ENCODE assay signal across 10 cellular contexts in genomic region chr4:158159054-158159717, GRCh38. TPM values are rescaled to one million over a fixed set of nuclear protein-coding genes. Genes with fewer than 3 reads are reported as not detected.
DNase-seq lines count a peak whose midpoint lies in the region; ATAC-seq and TF ChIP-seq lines count a peak whose summit lies in the region.
"Had no signal": no experiment of that assay in that cellular context is flagged by ENCODE, and none has a peak within 500 bp of the region (broad histone marks: within the 10 kb centered on the region; RNA-seq: fewer than 3 reads in every experiment).

No MANE protein-coding gene starts in this region.

- peak overlapping the region; percentile 59 for H3K27ac ChIP-seq in KMS-11

- H3K4me3 ChIP-seq in KMS-11 (IDR thresholded peaks at IDR 0.05; ENCODE audit: insufficient read depth, low read depth, low read length) (no peak overlapping the region), cardiac fibroblast (replicated peaks in 1 of 2; ENCODE audit: low read depth in 2 of 2, low read length in 2 of 2) (no peak overlapping the region)

- H3K36me3 ChIP-seq in KMS-11 (ENCODE audit: insufficient read depth): no peaks in the 10 kb centered on the region

- TF ChIP-seq CTCF in KMS-11 (conservative IDR thresholded peaks at IDR 0.05; ENCODE audit: low read depth, low read length): no peak
- no peak for TF ChIP-seq CTCF in cardiac fibroblast (IDR thresholded peaks at IDR 0.05; ENCODE audit: low read depth, low read length)

- no peaks in the 10 kb centered on the region for H3K27me3 ChIP-seq in KMS-11 (ENCODE audit: insufficient read depth, low read depth)

- no peaks in the 10 kb centered on the region for H4K20me1 ChIP-seq in KMS-11 (ENCODE audit: insufficient read depth)

- H3K4me1 ChIP-seq in KMS-11 (ENCODE audit: low read depth, poor library complexity, severe bottlenecking): peaks cover 22% of the 10 kb centered on the region

- H2AFZ ChIP-seq in KMS-11 (ENCODE audit: low read depth): peak overlapping the region; percentile 42

- no peaks in the 10 kb centered on the region for H3K79me2 ChIP-seq in KMS-11 (ENCODE audit: insufficient read depth, low read depth)

- H3K9ac ChIP-seq in KMS-11: no peak overlapping the region; the same call in 1 of the 2 replicates

- H3K4me2 ChIP-seq in KMS-11: peak overlapping the region; percentile 50

- DNase-seq in EL (peak; percentile 64), cardiac fibroblast (ENCODE audit: low read depth in 2 of 2) (peak; percentile 44 to 93), myocyte (ENCODE audit: low read depth) (peak; percentile 46), DMS114 treated with DMSO at 0.1 percent for 48 hours (lab: John Stamatoyannopoulos, UW; ENCODE audit: unreplicated experiment) (no peak), NCI-H2196 treated with DMSO at 0.1 percent for 48 hours (lab: John Stamatoyannopoulos, UW; ENCODE audit: unreplicated experiment) (no peak), anterior cingulate cortex (lab: John Stamatoyannopoulos, UW) (no peak)
- DNase-seq: NCI-H510A treated with DMSO at 0.1 percent for 48 hours; stimulated activated CD4-positive, alpha-beta T cell treated with anti-CD3 and anti-CD28 coated beads, Interleukin-2, amount 100 ng/mL, for 24 hours had no signal

- ATAC-seq in HG03175 (IDR thresholded peaks at IDR 0.05; ENCODE audit: unreplicated experiment): no peak

RNA-seq across cellular contexts. Expression of gene GASK1B, which starts 13.6 kb away (rescaled TPM):
- total RNA-seq in myocyte: 75.9 and 106 TPM in 2 replicates
- 72.5 TPM for polyA plus RNA-seq in myocyte (2012)

RNA-seq across cellular contexts. Expression of gene TMEM144, which starts 51.1 kb away (rescaled TPM):
- total RNA-seq in myocyte: 8.6 and 11.7 TPM in 2 replicates
- polyA plus RNA-seq in myocyte (2012): 9.0 TPM

Comparison
In these comparisons a context has a peak if more than half of its experiments do, and no peak if none do; other contexts are left out.
1. DNase-seq: peak in EL (single experiment), cardiac fibroblast (2 of 2) and myocyte (single experiment); none in DMS114 treated with DMSO at 0.1 percent for 48 hours (single experiment), NCI-H2196 treated with DMSO at 0.1 percent for 48 hours (single experiment) and anterior cingulate cortex (0 of 58).